ENCODE assay signal across 27 cellular contexts in the genomic region with DNA sequence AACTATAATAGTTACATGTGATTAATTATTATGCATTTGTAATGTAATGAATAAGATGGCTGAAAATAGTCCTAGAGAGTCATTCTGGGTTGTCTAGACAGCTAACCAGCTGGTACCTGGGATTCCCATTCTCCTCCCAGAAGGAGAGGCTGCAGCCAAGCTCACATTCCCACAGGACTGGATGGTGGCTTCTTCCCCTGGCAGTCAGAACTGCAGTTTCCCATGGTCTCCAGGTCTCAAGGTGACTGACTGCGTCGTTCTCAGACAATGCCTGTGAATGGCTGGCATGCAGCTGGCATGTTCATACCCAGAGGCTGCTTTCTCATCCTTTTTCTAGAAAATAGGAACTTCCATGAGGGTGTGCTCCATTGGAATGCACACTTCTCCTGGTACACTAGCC. TPM values are rescaled to one million over a fixed set of nuclear protein-coding genes. Genes with fewer than 3 reads are reported as not detected.
"Had no signal": no experiment of that assay in that cellular context is flagged by ENCODE, and none has a peak within 500 bp of the region (broad histone marks: within the 10 kb centered on the region; RNA-seq: fewer than 3 reads in every experiment).

No MANE protein-coding gene starts in this region.

- H3K4me3 ChIP-seq: cardiac muscle cell, MG63 had no signal

- H3K4me2 ChIP-seq: KMS-11, SK-N-SH had no signal

- H3K27me3 Mint-ChIP-seq: activated CD4-positive, alpha-beta memory T cell treated with anti-CD3 and anti-CD28 coated beads for 36 hours; activated naive CD8-positive, alpha-beta T cell treated with anti-CD3 and anti-CD28 coated beads, Interleukin-2, amount 50 U/mL, for 24 hours had no signal

- H3K9me3 ChIP-seq: MG63, SK-N-SH had no signal

- H3K27ac ChIP-seq: brain microvascular endothelial cell, cardiac muscle cell, KMS-11 had no signal

- ATAC-seq: activated naive CD4-positive, alpha-beta T cell treated with anti-CD3 and anti-CD28 coated beads, Interleukin-2, amount 50 U/mL, for 72 hours; activated naive CD8-positive, alpha-beta T cell treated with anti-CD3 and anti-CD28 coated beads, Interleukin-2, amount 50 U/mL, for 24 hours; activated T-cell treated with anti-CD3 and anti-CD28 coated beads, Interleukin-2, amount 50 U/mL, for 4 hours; PC-3 had no signal

- H3K36me3 ChIP-seq: brain microvascular endothelial cell, cardiac muscle cell, MG63 had no signal

- DNase-seq: activated CD4-positive, alpha-beta memory T cell treated with anti-CD3 and anti-CD28 coated beads for 36 hours; activated CD4-positive, alpha-beta T cell treated with anti-CD3 and anti-CD28 coated beads for 48 hours; activated CD4-positive, CD25-positive, alpha-beta regulatory T cell treated with anti-CD3 and anti-CD28 coated beads, Interleukin-2, amount 50 U/mL, for 72 hours; activated CD8-positive, alpha-beta memory T cell treated with anti-CD3 and anti-CD28 coated beads for 24 hours; activated effector memory CD4-positive, alpha-beta T cell treated with anti-CD3 and anti-CD28 coated beads, Interleukin-2, amount 50 U/mL, for 16 hours; activated naive CD4-positive, alpha-beta T cell treated with Interleukin-2 at 50 U/mL for 16 hours; activated naive CD8-positive, alpha-beta T cell treated with anti-CD3 and anti-CD28 coated beads, Interleukin-2, amount 50 U/mL, for 24 hours; activated T-cell treated with anti-CD3 and anti-CD28 coated beads, Interleukin-2, amount 50 U/mL, for 4 hours; amniotic stem cell; brain microvascular endothelial cell; MG63; MV-4-11; NCI-H1092 treated with DMSO at 0.1 percent for 48 hours; NCI-H1417 treated with DMSO at 0.1 percent for 48 hours; NCI-H1694; NCI-H2029; NCI-H2107; NCI-H510A treated with DMSO at 0.1 percent for 48 hours; PC-3; SIG-M5; SK-N-SH; T-helper 1 cell had no signal

- H3K27me3 ChIP-seq: brain microvascular endothelial cell, cardiac muscle cell, MG63 had no signal

- H3K36me3 Mint-ChIP-seq: activated CD4-positive, alpha-beta memory T cell treated with anti-CD3 and anti-CD28 coated beads for 36 hours; activated naive CD4-positive, alpha-beta T cell treated with anti-CD3 and anti-CD28 coated beads, Interleukin-2, amount 50 U/mL, for 72 hours had no signal

- H3K4me1 Mint-ChIP-seq: activated naive CD8-positive, alpha-beta T cell treated with anti-CD3 and anti-CD28 coated beads, Interleukin-2, amount 50 U/mL, for 24 hours had no signal

- H3K9ac ChIP-seq: KMS-11, SK-N-SH had no signal

- H3K9me3 Mint-ChIP-seq: activated CD4-positive, alpha-beta memory T cell treated with anti-CD3 and anti-CD28 coated beads for 36 hours; activated naive CD8-positive, alpha-beta T cell treated with anti-CD3 and anti-CD28 coated beads, Interleukin-2, amount 50 U/mL, for 24 hours had no signal

- H3K4me3 Mint-ChIP-seq: activated CD4-positive, alpha-beta memory T cell treated with anti-CD3 and anti-CD28 coated beads for 36 hours; activated naive CD8-positive, alpha-beta T cell treated with anti-CD3 and anti-CD28 coated beads, Interleukin-2, amount 50 U/mL, for 24 hours; activated T-cell treated with anti-CD3 and anti-CD28 coated beads, Interleukin-2, amount 50 U/mL, for 4 hours had no signal

- H3K27ac Mint-ChIP-seq: activated CD4-positive, alpha-beta memory T cell treated with anti-CD3 and anti-CD28 coated beads for 36 hours; activated naive CD4-positive, alpha-beta T cell treated with anti-CD3 and anti-CD28 coated beads, Interleukin-2, amount 50 U/mL, for 72 hours; activated naive CD8-positive, alpha-beta T cell treated with anti-CD3 and anti-CD28 coated beads, Interleukin-2, amount 50 U/mL, for 24 hours had no signal

RNA-seq across cellular contexts. Expression of a gene that starts 21.3 kb away (rescaled TPM):
- total RNA-seq: activated CD4-positive, alpha-beta memory T cell treated with anti-CD3 and anti-CD28 coated beads for 36 hours; activated naive CD4-positive, alpha-beta T cell treated with anti-CD3 and anti-CD28 coated beads, Interleukin-2, amount 50 U/mL, for 72 hours; activated T-cell treated with anti-CD3 and anti-CD28 coated beads, Interleukin-2, amount 50 U/mL, for 4 hours; astrocyte; cardiac muscle cell; PC-3; T-helper 2 cell treated with Interferon-gamma antibody and Interleukin-4, amounts not matched to agents 100 ng/mL and 5 ng/mL, for 36 hours had no signal
